ENCODE assay signal across 8 cellular contexts in genomic region chr17:73710095-73710592, GRCh38.
DNase-seq lines count a peak whose midpoint lies in the region.

No MANE protein-coding gene starts in this region.

- peaks cover 9% of the 10 kb centered on the region for H3K4me1 ChIP-seq in effector memory CD4-positive, alpha-beta T cell (ENCODE audit: control insufficient read depth, insufficient read depth, low read length, poor library complexity, severe bottlenecking)

- H3K27ac ChIP-seq in effector memory CD4-positive, alpha-beta T cell (ENCODE audit: insufficient read depth, low read length, poor library complexity, severe bottlenecking), result no peak overlapping the region

- no peak overlapping the region for H3K4me3 Mint-ChIP-seq in activated CD4-positive, alpha-beta memory T cell treated with anti-CD3 and anti-CD28 coated beads, Interleukin-2, amount 10 ng/mL, durations not matched to agents 7 days and 5 days

- no peaks in the 10 kb centered on the region for H3K9me3 Mint-ChIP-seq in activated CD4-positive, alpha-beta memory T cell treated with anti-CD3 and anti-CD28 coated beads, Interleukin-2, amount 10 ng/mL, durations not matched to agents 7 days and 5 days

- CTCF ChIA-PET in activated CD4-positive, alpha-beta memory T cell treated with anti-CD3 and anti-CD28 coated beads, Interleukin-2, amount 10 ng/mL, durations not matched to agents 7 days and 5 days (lab: Charles Lee), result interaction anchor here (0.6 to 5.7 kb wide), 11 partner anchors 11 to 1153 kb away, joined by 3 to 54 read pairs (median 3); no protein-coding TSS in a partner anchor

- DNase-seq in activated gamma-delta T cell treated with Interleukin-2 at 50 U/mL for 16 hours (peak; percentile 66), activated gamma-delta T cell (lab: John Stamatoyannopoulos, UW) (no peak), NCI-H510A treated with DMSO at 0.1 percent for 48 hours (lab: John Stamatoyannopoulos, UW) (peak; percentile 92), midbrain (lab: John Stamatoyannopoulos, UW) (peak; percentile 40), GOT3 (lab: John Stamatoyannopoulos, UW) (no peak)
- DNase-seq in activated CD4-positive, alpha-beta memory T cell treated with anti-CD3 and anti-CD28 coated beads, Interleukin-2, amount 10 ng/mL, durations not matched to agents 7 days and 5 days, result peak; percentile 68
- peak; percentile 6 to 27 (median 19) for DNase-seq in effector memory CD4-positive, alpha-beta T cell
- DNase-seq in stimulated activated CD8-positive, alpha-beta memory T cell treated with anti-CD3 and anti-CD28 coated beads, Interleukin-7, amount 100 ng/mL, for 48 hours (ENCODE audit: extremely low read depth in 1 of 2, low read depth in 1 of 2), result peak; percentile 28 to 53

- peaks cover 9% of the 10 kb centered on the region for H3K27me3 Mint-ChIP-seq in activated CD4-positive, alpha-beta memory T cell treated with anti-CD3 and anti-CD28 coated beads, Interleukin-2, amount 10 ng/mL, durations not matched to agents 7 days and 5 days

- no peaks in the 10 kb centered on the region for H3K36me3 Mint-ChIP-seq in activated CD4-positive, alpha-beta memory T cell treated with anti-CD3 and anti-CD28 coated beads, Interleukin-2, amount 10 ng/mL, durations not matched to agents 7 days and 5 days (ENCODE audit: low read depth)

- H3K4me1 Mint-ChIP-seq in activated CD4-positive, alpha-beta memory T cell treated with anti-CD3 and anti-CD28 coated beads, Interleukin-2, amount 10 ng/mL, durations not matched to agents 7 days and 5 days, result peaks cover 9% of the 10 kb centered on the region

- no peak overlapping the region for H3K4me3 ChIP-seq in effector memory CD4-positive, alpha-beta T cell (ENCODE audit: insufficient read depth, low read depth, low read length, poor library complexity, severe bottlenecking)

- no peaks in the 10 kb centered on the region for H3K36me3 ChIP-seq in effector memory CD4-positive, alpha-beta T cell (ENCODE audit: control insufficient read depth, insufficient read depth, low read length)

- H3K27ac Mint-ChIP-seq in activated CD4-positive, alpha-beta memory T cell treated with anti-CD3 and anti-CD28 coated beads, Interleukin-2, amount 10 ng/mL, durations not matched to agents 7 days and 5 days, result no peak overlapping the region

- H3K9me3 ChIP-seq in effector memory CD4-positive, alpha-beta T cell (ENCODE audit: control insufficient read depth, low read length), result no peaks in the 10 kb centered on the region

- POLR2A ChIA-PET in activated CD4-positive, alpha-beta memory T cell treated with anti-CD3 and anti-CD28 coated beads, Interleukin-2, amount 10 ng/mL, durations not matched to agents 7 days and 5 days (lab: Charles Lee), result interaction anchor here (1.0 kb wide), 1 partner anchor 11 kb away, joined by 3 read pairs; no protein-coding TSS in a partner anchor

- H3K27me3 ChIP-seq in effector memory CD4-positive, alpha-beta T cell (replicated peaks; ENCODE audit: control insufficient read depth, insufficient read depth, low read length, poor library complexity, severe bottlenecking), result no peaks in the 10 kb centered on the region

Comparison
In these comparisons a context has a peak if more than half of its experiments do, and no peak if none do; other contexts are left out.
1. DNase-seq: peak in activated gamma-delta T cell treated with Interleukin-2 at 50 U/mL for 16 hours (single experiment), NCI-H510A treated with DMSO at 0.1 percent for 48 hours (single experiment), activated CD4-positive, alpha-beta memory T cell treated with anti-CD3 and anti-CD28 coated beads, Interleukin-2, amount 10 ng/mL, durations not matched to agents 7 days and 5 days (single experiment), effector memory CD4-positive, alpha-beta T cell (3 of 3), midbrain (single experiment) and stimulated activated CD8-positive, alpha-beta memory T cell treated with anti-CD3 and anti-CD28 coated beads, Interleukin-7, amount 100 ng/mL, for 48 hours (2 of 2); none in activated gamma-delta T cell (single experiment) and GOT3 (single experiment).